ENCODE assay signal across 1 cellular context in genomic region chr11:45754261-45754709, GRCh38.
TF ChIP-seq lines count a peak whose summit lies in the region.

No MANE protein-coding gene starts in this region.

TF ChIP-seq in WTC11, 78 proteins besides CTCF, POLR2A, EP300 and RAD21 (continued from another document):
- TF ChIP-seq STAT6 (CRISPR knock-in tag; conservative IDR thresholded peaks at IDR 0.05; ENCODE audit: low read depth) (no peak), ARID4B (CRISPR knock-in tag; IDR thresholded peaks at IDR 0.05; ENCODE audit: borderline replicate concordance) (no peak), ERG (CRISPR knock-in tag; IDR thresholded peaks at IDR 0.05) (no peak)
TF ChIP-seq in WTC11: peak in this region for 0.
